24 cellular contexts compared by ENCODE assay signal in the genomic region with DNA sequence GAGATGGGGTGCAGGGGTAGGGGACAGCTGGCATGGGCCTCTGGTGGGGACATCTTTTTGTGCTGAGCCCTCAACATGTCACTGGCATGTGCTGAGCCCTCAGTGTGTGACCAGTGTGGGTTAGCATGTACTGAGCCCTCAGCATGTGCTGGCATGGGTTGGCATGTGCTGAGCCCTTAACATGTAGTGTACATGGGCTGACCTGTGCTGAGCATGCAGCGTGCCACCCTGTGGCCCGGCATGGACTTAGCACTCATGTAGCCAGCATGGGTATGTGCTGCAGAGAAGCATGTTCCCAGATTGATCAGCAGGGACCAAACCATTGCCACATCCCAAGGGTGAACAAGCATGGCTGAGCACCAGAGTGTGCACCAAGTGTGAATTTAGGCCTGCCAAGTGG. TPM values are rescaled to one million over a fixed set of nuclear protein-coding genes. Genes with fewer than 3 reads are reported as not detected.
"Had no signal": no experiment of that assay in that cellular context is flagged by ENCODE, and none has a peak within 500 bp of the region (broad histone marks: within the 10 kb centered on the region; RNA-seq: fewer than 3 reads in every experiment).

No MANE protein-coding gene starts in this region.

- ATAC-seq: right cardiac atrium; stimulated activated naive CD8-positive, alpha-beta T cell treated with anti-CD3 and anti-CD28 coated beads, Interleukin-15, amount 100 ng/mL, for 72 hours had no signal

- H3K4me1 ChIP-seq: breast epithelium, heart left ventricle, prostate gland, tibial artery had no signal

- FAIRE-seq: islet of Langerhans, TTC549, urothelium cell line had no signal

- DNase-seq: activated CD4-positive, alpha-beta T cell treated with anti-CD3 and anti-CD28 coated beads, Interleukin-2, amount 10 ng/mL, durations not matched to agents 7 days and 5 days; activated CD4-positive, CD25-positive, alpha-beta regulatory T cell treated with anti-CD3 and anti-CD28 coated beads, Interleukin-2, amount 50 U/mL, for 72 hours; activated naive CD4-positive, alpha-beta T cell; activated T-cell treated with anti-CD3 and anti-CD28 coated beads, Interleukin-2, amount 50 U/mL, for 24 hours; amniotic stem cell; cerebellar nuclear complex; endodermal cell; heart left ventricle; midbrain; ovary; stimulated activated CD4-positive, alpha-beta T cell treated with anti-CD3 and anti-CD28 coated beads, Interleukin-1b, Interleukin-23, amount 100 ng/mL, for 48 hours; stimulated activated naive CD8-positive, alpha-beta T cell treated with anti-CD3 and anti-CD28 coated beads, Interleukin-15, amount 100 ng/mL, for 72 hours; tibial artery; WERI-Rb-1 had no signal

- H3K27ac ChIP-seq: breast epithelium, coronary artery, epithelial cell of prostate, heart left ventricle, ovary, prostate gland, tibial artery, WERI-Rb-1 had no signal

- H3K4me3 ChIP-seq: breast epithelium, coronary artery, heart left ventricle, ovary, prostate gland, tibial artery had no signal

- H3K9me3 ChIP-seq: breast epithelium, heart left ventricle, ovary, prostate gland, tibial artery had no signal

- H3K27me3 ChIP-seq: breast epithelium, heart left ventricle, ovary, tibial artery had no signal

- H3K36me3 ChIP-seq: breast epithelium, ovary, WERI-Rb-1 had no signal

RNA-seq across cellular contexts. Expression of a gene that starts 11.5 kb away (rescaled TPM):
- total RNA-seq: activated CD4-positive, alpha-beta T cell treated with anti-CD3 and anti-CD28 coated beads, Interleukin-2, amount 10 ng/mL, durations not matched to agents 7 days and 5 days; natural killer cell treated with Interleukin-12 subunit alpha and Interleukin-12 subunit beta and Interleukin-15 and Interleukin-18, amount 100 ng/mL, for 72 hours; skeletal muscle tissue had no signal
